Comparison of ENCODE assay signal across 10 cellular contexts in the genomic region with DNA sequence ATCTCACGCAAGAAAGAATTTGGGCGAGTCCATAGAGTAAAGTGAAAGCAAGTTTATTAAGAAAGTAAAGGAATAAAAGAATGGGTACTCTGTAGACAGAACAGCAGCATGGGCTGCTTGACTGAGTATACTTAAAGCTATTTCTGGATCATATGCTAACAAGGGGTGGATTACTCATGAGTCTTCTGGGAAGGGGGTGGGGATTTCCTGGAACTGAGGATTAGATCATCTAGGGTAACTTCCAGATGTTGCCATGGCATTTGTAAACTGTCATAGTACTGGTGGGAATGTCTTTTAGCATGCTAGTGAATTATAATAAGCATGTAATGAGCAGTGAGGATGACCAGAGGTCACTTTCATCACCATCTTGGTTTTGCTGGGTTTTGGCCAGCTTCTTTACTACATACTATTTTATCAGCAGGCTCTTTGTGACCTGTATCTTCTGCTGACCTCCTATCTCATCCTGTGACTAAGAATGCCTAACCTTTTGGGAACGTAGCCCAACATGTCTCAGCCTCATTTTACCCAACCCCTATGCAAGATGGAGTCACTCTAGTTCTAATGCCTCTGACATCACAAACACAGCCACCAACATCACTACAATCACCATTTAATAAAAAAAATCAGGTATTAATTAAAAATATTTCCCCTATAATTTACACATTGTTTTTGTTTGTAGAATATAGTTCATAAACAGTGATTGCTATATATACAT.
DNase-seq lines count a peak whose midpoint lies in the region; ATAC-seq and TF ChIP-seq lines count a peak whose summit lies in the region.
"Had no signal": no experiment of that assay in that cellular context is flagged by ENCODE, and none has a peak within 500 bp of the region (broad histone marks: within the 10 kb centered on the region; RNA-seq: fewer than 3 reads in every experiment).

No MANE protein-coding gene starts in this region.

- no peaks in the 10 kb centered on the region for H3K27me3 ChIP-seq in sigmoid colon

- no peak for TF ChIP-seq POLR2A in sigmoid colon (IDR thresholded peaks at IDR 0.05)

- H3K4me1 ChIP-seq in sigmoid colon, result peaks cover 0 to 14% (median 4%) of the 10 kb centered on the region in 4 donors

- WGBS in sigmoid colon, 2 donors, result 48 to 84% methylated on average over 3 of the region's 3 CpGs

- DNase-seq in NCI-H82 (lab: John Stamatoyannopoulos, UW), result peak; percentile 12
- DNase-seq in NCI-H82 treated with DMSO at 0.1 percent for 48 hours (lab: John Stamatoyannopoulos, UW; ENCODE audit: unreplicated experiment), result no peak
- DNase-seq in glomerular visceral epithelial cell (ENCODE audit: extremely low spot score), result peak; percentile 91
- peak; percentile 16 for DNase-seq in stimulated activated CD4-positive, alpha-beta T cell treated with anti-CD3 and anti-CD28 coated beads, Interleukin-4, amount 100 ng/mL, for 24 hours
- no peak for DNase-seq in sigmoid colon
- no peak for DNase-seq in left colon
- DNase-seq: 8988T, NCI-H1694 had no signal

- no peak overlapping the region for H3K4me3 ChIP-seq in sigmoid colon

- no peaks in the 10 kb centered on the region for H3K36me3 ChIP-seq in sigmoid colon

- intact Hi-C loops in sigmoid colon (cut with DNase I) (no loop called here), left colon (cut with DNase I, micrococcal nuclease) (no loop called here)

- TF ChIP-seq CTCF in sigmoid colon (IDR thresholded peaks at IDR 0.05), result no peak

- peak in 2 of 4 donors; percentile 43 to 74 for TF ChIP-seq EP300 in sigmoid colon (IDR thresholded peaks at IDR 0.05)

- no peaks in the 10 kb centered on the region for H3K9me3 ChIP-seq in sigmoid colon

- H3K27ac ChIP-seq in sigmoid colon, result peak overlapping the region in 2 of 4 donors; percentile 50 to 66

- peak; percentile 98 for ATAC-seq in SK-N-SH treated with all-trans-retinoic acid at 6 μM for 48 hours
- ATAC-seq in HG03108 (IDR thresholded peaks at IDR 0.05; ENCODE audit: unreplicated experiment), result no peak
- ATAC-seq in left colon, result no peak

TF ChIP-seq in SK-N-SH treated with all-trans-retinoic acid at 6 μM for 48 hours, 23 proteins besides CTCF, POLR2A, EP300 and RAD21 (continues in another document):
- no peak for TF ChIP-seq ZNF8 (CRISPR knock-in tag; IDR thresholded peaks at IDR 0.05)
- no peak for TF ChIP-seq RARB (CRISPR knock-in tag; IDR thresholded peaks at IDR 0.05)
- TF ChIP-seq, protein P1, sequence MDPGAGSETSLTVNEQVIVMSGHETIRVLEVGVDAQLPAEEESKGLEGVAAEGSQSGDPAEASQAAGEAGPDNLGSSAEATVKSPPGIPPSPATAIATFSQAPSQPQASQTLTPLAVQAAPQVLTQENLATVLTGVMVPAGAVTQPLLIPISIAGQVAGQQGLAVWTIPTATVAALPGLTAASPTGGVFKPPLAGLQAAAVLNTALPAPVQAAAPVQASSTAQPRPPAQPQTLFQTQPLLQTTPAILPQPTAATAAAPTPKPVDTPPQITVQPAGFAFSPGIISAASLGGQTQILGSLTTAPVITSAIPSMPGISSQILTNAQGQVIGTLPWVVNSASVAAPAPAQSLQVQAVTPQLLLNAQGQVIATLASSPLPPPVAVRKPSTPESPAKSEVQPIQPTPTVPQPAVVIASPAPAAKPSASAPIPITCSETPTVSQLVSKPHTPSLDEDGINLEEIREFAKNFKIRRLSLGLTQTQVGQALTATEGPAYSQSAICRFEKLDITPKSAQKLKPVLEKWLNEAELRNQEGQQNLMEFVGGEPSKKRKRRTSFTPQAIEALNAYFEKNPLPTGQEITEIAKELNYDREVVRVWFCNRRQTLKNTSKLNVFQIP (CRISPR knock-in tag; IDR thresholded peaks at IDR 0.05; ENCODE audit: borderline replicate concordance, low read depth), result no peak
- no peak; the same call in 1 of the 2 replicates for TF ChIP-seq ZC3H10 (CRISPR knock-in tag; IDR thresholded peaks at IDR 0.05)
- TF ChIP-seq TSHZ2 (CRISPR knock-in tag; IDR thresholded peaks at IDR 0.05), result no peak
- TF ChIP-seq ZNF565 (CRISPR knock-in tag; conservative IDR thresholded peaks at IDR 0.05; ENCODE audit: low read depth), result no peak
- TF ChIP-seq, protein P2, sequence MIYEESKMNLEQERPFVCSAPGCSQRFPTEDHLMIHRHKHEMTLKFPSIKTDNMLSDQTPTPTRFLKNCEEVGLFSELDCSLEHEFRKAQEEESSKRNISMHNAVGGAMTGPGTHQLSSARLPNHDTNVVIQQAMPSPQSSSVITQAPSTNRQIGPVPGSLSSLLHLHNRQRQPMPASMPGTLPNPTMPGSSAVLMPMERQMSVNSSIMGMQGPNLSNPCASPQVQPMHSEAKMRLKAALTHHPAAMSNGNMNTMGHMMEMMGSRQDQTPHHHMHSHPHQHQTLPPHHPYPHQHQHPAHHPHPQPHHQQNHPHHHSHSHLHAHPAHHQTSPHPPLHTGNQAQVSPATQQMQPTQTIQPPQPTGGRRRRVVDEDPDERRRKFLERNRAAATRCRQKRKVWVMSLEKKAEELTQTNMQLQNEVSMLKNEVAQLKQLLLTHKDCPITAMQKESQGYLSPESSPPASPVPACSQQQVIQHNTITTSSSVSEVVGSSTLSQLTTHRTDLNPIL (CRISPR knock-in tag; IDR thresholded peaks at IDR 0.05; ENCODE audit: low read depth), result no peak
- TF ChIP-seq ESRRG (CRISPR knock-in tag; IDR thresholded peaks at IDR 0.05), result no peak
- TF ChIP-seq PPARA (CRISPR knock-in tag; IDR thresholded peaks at IDR 0.05; ENCODE audit: borderline replicate concordance), result no peak
- TF ChIP-seq, protein P3, sequence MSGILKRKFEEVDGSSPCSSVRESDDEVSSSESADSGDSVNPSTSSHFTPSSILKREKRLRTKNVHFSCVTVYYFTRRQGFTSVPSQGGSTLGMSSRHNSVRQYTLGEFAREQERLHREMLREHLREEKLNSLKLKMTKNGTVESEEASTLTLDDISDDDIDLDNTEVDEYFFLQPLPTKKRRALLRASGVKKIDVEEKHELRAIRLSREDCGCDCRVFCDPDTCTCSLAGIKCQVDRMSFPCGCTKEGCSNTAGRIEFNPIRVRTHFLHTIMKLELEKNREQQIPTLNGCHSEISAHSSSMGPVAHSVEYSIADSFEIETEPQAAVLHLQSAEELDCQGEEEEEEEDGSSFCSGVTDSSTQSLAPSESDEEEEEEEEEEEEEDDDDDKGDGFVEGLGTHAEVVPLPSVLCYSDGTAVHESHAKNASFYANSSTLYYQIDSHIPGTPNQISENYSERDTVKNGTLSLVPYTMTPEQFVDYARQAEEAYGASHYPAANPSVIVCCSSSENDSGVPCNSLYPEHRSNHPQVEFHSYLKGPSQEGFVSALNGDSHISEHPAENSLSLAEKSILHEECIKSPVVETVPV (CRISPR knock-in tag; IDR thresholded peaks at IDR 0.05), result no peak
- TF ChIP-seq OSR1 (CRISPR knock-in tag; IDR thresholded peaks at IDR 0.05), result peak; percentile 80; the same call in 1 of the 2 replicates
- no peak for TF ChIP-seq ZFP30 (CRISPR knock-in tag; IDR thresholded peaks at IDR 0.05)
- TF ChIP-seq SNAI2 (CRISPR knock-in tag; IDR thresholded peaks at IDR 0.05), result no peak
- TF ChIP-seq ARNTL (CRISPR knock-in tag; IDR thresholded peaks at IDR 0.05; ENCODE audit: borderline replicate concordance, low read depth), result no peak
- no peak for TF ChIP-seq TOX (CRISPR knock-in tag; IDR thresholded peaks at IDR 0.05; ENCODE audit: borderline replicate concordance)
- TF ChIP-seq, protein P4, sequence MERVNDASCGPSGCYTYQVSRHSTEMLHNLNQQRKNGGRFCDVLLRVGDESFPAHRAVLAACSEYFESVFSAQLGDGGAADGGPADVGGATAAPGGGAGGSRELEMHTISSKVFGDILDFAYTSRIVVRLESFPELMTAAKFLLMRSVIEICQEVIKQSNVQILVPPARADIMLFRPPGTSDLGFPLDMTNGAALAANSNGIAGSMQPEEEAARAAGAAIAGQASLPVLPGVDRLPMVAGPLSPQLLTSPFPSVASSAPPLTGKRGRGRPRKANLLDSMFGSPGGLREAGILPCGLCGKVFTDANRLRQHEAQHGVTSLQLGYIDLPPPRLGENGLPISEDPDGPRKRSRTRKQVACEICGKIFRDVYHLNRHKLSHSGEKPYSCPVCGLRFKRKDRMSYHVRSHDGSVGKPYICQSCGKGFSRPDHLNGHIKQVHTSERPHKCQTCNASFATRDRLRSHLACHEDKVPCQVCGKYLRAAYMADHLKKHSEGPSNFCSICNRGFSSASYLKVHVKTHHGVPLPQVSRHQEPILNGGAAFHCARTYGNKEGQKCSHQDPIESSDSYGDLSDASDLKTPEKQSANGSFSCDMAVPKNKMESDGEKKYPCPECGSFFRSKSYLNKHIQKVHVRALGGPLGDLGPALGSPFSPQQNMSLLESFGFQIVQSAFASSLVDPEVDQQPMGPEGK (CRISPR knock-in tag; IDR thresholded peaks at IDR 0.05; ENCODE audit: borderline replicate concordance), result no peak
- TF ChIP-seq TCF4 (CRISPR knock-in tag; IDR thresholded peaks at IDR 0.05; ENCODE audit: borderline replicate concordance), result no peak
- 0 out of 2 replicates have a peak, but pooled peaks have one; percentile 26 for TF ChIP-seq ISL1 (CRISPR knock-in tag; IDR thresholded peaks at IDR 0.05)
- no peak for TF ChIP-seq BACH2 (CRISPR knock-in tag; IDR thresholded peaks at IDR 0.05; ENCODE audit: borderline replicate concordance)
- TF ChIP-seq GLIS3 (CRISPR knock-in tag; IDR thresholded peaks at IDR 0.05), result no peak
- TF ChIP-seq CSDC2 (CRISPR knock-in tag; IDR thresholded peaks at IDR 0.05), result peak; percentile 32; the same call in 1 of the 2 replicates

Comparison
In these comparisons a context has a peak if more than half of its experiments do, and no peak if none do; other contexts are left out.
1. DNase-seq: peak in NCI-H82 (single experiment), glomerular visceral epithelial cell (single experiment) and stimulated activated CD4-positive, alpha-beta T cell treated with anti-CD3 and anti-CD28 coated beads, Interleukin-4, amount 100 ng/mL, for 24 hours (single experiment); none in NCI-H82 treated with DMSO at 0.1 percent for 48 hours (single experiment), sigmoid colon (single experiment) and left colon (0 of 2).